In genomic region chr7:99396914-99397631, GRCh38 we compare ENCODE assay signal across 1 cellular context.
A peak's percentile ranks its signal among the peaks of the same experiment; 100 is the strongest.
TF ChIP-seq lines count a peak whose summit lies in the region.

No MANE protein-coding gene starts in this region.

TF ChIP-seq in A549, 52 proteins besides CTCF, POLR2A, EP300 and RAD21 (continued from another document):
- TF ChIP-seq PBX3 (IDR thresholded peaks at IDR 0.05) (0 out of 2 replicates have a peak, but pooled peaks have one; percentile 4), ELK1 (IDR thresholded peaks at IDR 0.05; ENCODE audit: low read depth, low read length) (no peak), MAFK (IDR thresholded peaks at IDR 0.05; ENCODE audit: partially characterized antibody) (no peak)
